Comparison of ENCODE assay signal across 13 cellular contexts in genomic region chr5:16886366-16886736, GRCh38. TPM values are rescaled to one million over a fixed set of nuclear protein-coding genes. Genes with fewer than 3 reads are reported as not detected.
DNase-seq lines count a peak whose midpoint lies in the region; ATAC-seq, FAIRE-seq and TF ChIP-seq lines count a peak whose summit lies in the region.
"Had no signal": no experiment of that assay in that cellular context is flagged by ENCODE, and none has a peak within 500 bp of the region (broad histone marks: within the 10 kb centered on the region; RNA-seq: fewer than 3 reads in every experiment).

No MANE protein-coding gene starts in this region.

- in situ Hi-C loops in GM23248 (cut with MboI), result no loop called here

- H3K4me3 ChIP-seq in GM23248 (peak overlapping the region; percentile 46; the same call in 1 of the 2 replicates), adrenal gland (no peak overlapping the region), testis (no peak overlapping the region), small intestine (ENCODE audit: low read depth in 1 of 2, low read length in 2 of 2) (no peak overlapping the region)
- H3K4me3 ChIP-seq: HAP-1, K562 had no signal

- H3K4me2 ChIP-seq in GM23248 (ENCODE audit: unreplicated experiment), result peak overlapping the region; percentile 51

- DNase-seq in GM23248 (peak; percentile 92), adrenal gland (peak in 5 of 7 donors; percentile 13 to 76 (median 32)), iris pigment epithelial cell (ENCODE audit: low read depth) (peak; percentile 85), testis (peak; percentile 54), cortex of kidney (lab: John Stamatoyannopoulos, UW) (no peak), left colon (no peak), kidney tubule cell (ENCODE audit: low spot score) (no peak), small intestine (no peak)
- DNase-seq: activated CD8-positive, alpha-beta memory T cell treated with anti-CD3 and anti-CD28 coated beads, Interleukin-2, amount 50 U/mL, for 48 hours; NCI-H2107 had no signal

- H3K9me3 ChIP-seq in GM23248 (ENCODE audit: low read depth) (no peaks in the 10 kb centered on the region), adrenal gland (replicated peaks in 1 of 3) (no peaks in the 10 kb centered on the region), testis (no peaks in the 10 kb centered on the region), small intestine (ENCODE audit: control insufficient read depth, low read depth) (no peaks in the 10 kb centered on the region)
- H3K9me3 ChIP-seq: HAP-1 had no signal

- H3K27ac ChIP-seq in GM23248 (peak overlapping the region; percentile 81), adrenal gland (peak overlapping the region in 2 of 5 donors; percentile 48 to 63), testis (peak overlapping the region in 1 of 2 donors; percentile 63), small intestine (ENCODE audit: low read depth in 1 of 2, low read length in 1 of 2) (no peak overlapping the region)

- H3F3A ChIP-seq in GM23248 (ENCODE audit: insufficient read depth), result peaks cover 64% of the 10 kb centered on the region

- H3K9ac ChIP-seq in GM23248, result peak overlapping the region; percentile 64

- no peak for TF ChIP-seq CTCF in adrenal gland (IDR thresholded peaks at IDR 0.05)
- TF ChIP-seq CTCF in testis (IDR thresholded peaks at IDR 0.05), result no peak

- no peaks in the 10 kb centered on the region for H3K36me3 ChIP-seq in GM23248 (ENCODE audit: low read depth)
- H3K36me3 ChIP-seq in adrenal gland (replicated peaks in 1 of 2), result no peaks in the 10 kb centered on the region
- no peaks in the 10 kb centered on the region for H3K36me3 ChIP-seq in testis (ENCODE audit: low read depth, missing control alignments)
- no peaks in the 10 kb centered on the region for H3K36me3 ChIP-seq in small intestine (ENCODE audit: control insufficient read depth in 2 of 2, insufficient read depth in 2 of 2, low read length in 2 of 2)
- H3K36me3 ChIP-seq: HAP-1 had no signal

- H3K27me3 ChIP-seq in GM23248 (replicated peaks; ENCODE audit: insufficient read depth) (no peaks in the 10 kb centered on the region), adrenal gland (no peaks in the 10 kb centered on the region), testis (no peaks in the 10 kb centered on the region), small intestine (ENCODE audit: control insufficient read depth in 2 of 2, insufficient read depth in 2 of 2, low read length in 2 of 2) (no peaks in the 10 kb centered on the region)

- no peak for TF ChIP-seq POLR2A in adrenal gland (IDR thresholded peaks at IDR 0.05)
- TF ChIP-seq POLR2A in testis (IDR thresholded peaks at IDR 0.05), result no peak

- no peak overlapping the region for H2AFZ ChIP-seq in GM23248

- 34% methylated on average over 7 of the region's 7 CpGs for WGBS in GM23248 (ENCODE audit: low coverage in 1 of 2, low lambda C conversion rate in 2 of 2, missing lambda C conversion rate in 2 of 2), 2 experiments
- WGBS in adrenal gland, 4 donors, result 74 to 82% (median 79%) methylated on average over 5 to 7 of the region's 7 CpGs
- 67 to 69% methylated on average over 7 of the region's 7 CpGs for WGBS in testis, 2 donors
- WGBS in small intestine, 3 donors, result 80 to 90% (median 88%) methylated on average over 7 of the region's 7 CpGs

- no peaks in the 10 kb centered on the region for H3K9me2 ChIP-seq in GM23248 (ENCODE audit: insufficient read depth)

- intact Hi-C loops in adrenal gland (cut with DNase I) (no loop called here), testis (cut with DNase I; ENCODE audit: low total_unique reads) (no loop called here), left colon (cut with DNase I, micrococcal nuclease) (no loop called here)

- H3K79me2 ChIP-seq in GM23248 (ENCODE audit: insufficient read depth), result peaks cover 99% of the 10 kb centered on the region

- H4K20me1 ChIP-seq in GM23248 (ENCODE audit: insufficient read depth), result peaks cover 3% of the 10 kb centered on the region; the same call in 1 of the 2 replicates

- FAIRE-seq in small intestine (lab: Jason Lieb, UNC), result no peak
- FAIRE-seq: K562, RCC 7860 had no signal

- no peak for ATAC-seq in left colon
- ATAC-seq: K562 had no signal

- H3K4me1 ChIP-seq in GM23248 (ENCODE audit: insufficient read depth), result peaks cover 70% of the 10 kb centered on the region
- no peaks in the 10 kb centered on the region for H3K4me1 ChIP-seq in adrenal gland (replicated peaks in 1 of 2)
- H3K4me1 ChIP-seq in testis, result peaks cover 42% of the 10 kb centered on the region
- H3K4me1 ChIP-seq in small intestine (ENCODE audit: control insufficient read depth in 2 of 2, insufficient read depth in 1 of 2, low read depth in 1 of 2, low read length in 1 of 2), result peaks cover 6 to 16% of the 10 kb centered on the region in 2 donors

RNA-seq across cellular contexts. Expression of gene MYO10, which starts 49.7 kb away (rescaled TPM):
- 43.2 and 49.1 TPM in 2 replicates for total RNA-seq in GM23248 (2014; rRNA removed; shearing (Covaris generic))
- polyA plus RNA-seq in GM23248 (2016; fragmentation: Nextera tagmentation; extraction: Ambion mirVana), result 42.2 and 47.0 TPM in 2 replicates
- total RNA-seq in adrenal gland, result 10 to 100 TPM in 5 of 8 donors, 1 to 10 TPM in 3; 5.5 to 38.9 (median 12.1) TPM
- polyA plus RNA-seq in adrenal gland, result 1 to 10 TPM; 2.2 to 6.8 (median 4.0) TPM
- total RNA-seq in testis, result 100 to 1,000 TPM in 1 of 2 donors, 10 to 100 TPM in 1; 99.8 to 102 TPM
- polyA plus RNA-seq in testis (ENCODE audit: insufficient read depth, low read depth, low replicate concordance), result 37.8 TPM
- 10 to 100 TPM; 57.6 to 71.7 TPM for total RNA-seq in left colon
- 10 to 100 TPM; 10.3 to 22.5 (median 14.9) TPM for polyA plus RNA-seq in small intestine
- polyA plus RNA-seq: K562 had no signal

Comparison
In these comparisons a context has a peak if more than half of its experiments do, and no peak if none do; other contexts are left out.
1. DNase-seq: peak in GM23248 (single experiment), adrenal gland (5 of 7), iris pigment epithelial cell (single experiment) and testis (single experiment); none in cortex of kidney (single experiment), left colon (0 of 2), kidney tubule cell (single experiment) and small intestine (single experiment).